Comparison of ENCODE assay signal across 1 cellular context in genomic region chr13:40789275-40790231, GRCh38.
TF ChIP-seq lines count a peak whose summit lies in the region.

Gene SLC25A15 (plus strand): TSS chr13:40789611. CDS start chr13:40793227, 3,616 bp downstream.

TF ChIP-seq in HepG2, 621 proteins besides CTCF, POLR2A, EP300 and RAD21 (continued from another document and continues in another):
- TF ChIP-seq AKNA (CRISPR knock-in tag; IDR thresholded peaks at IDR 0.05; ENCODE audit: borderline replicate concordance) = no peak
- no peak for TF ChIP-seq ZNF30 (CRISPR knock-in tag; IDR thresholded peaks at IDR 0.05)
- TF ChIP-seq DZIP1 (CRISPR knock-in tag; IDR thresholded peaks at IDR 0.05) = no peak
- TF ChIP-seq NFIB (CRISPR knock-in tag; IDR thresholded peaks at IDR 0.05; ENCODE audit: borderline replicate concordance) = no peak
- peak; percentile 80; the same call in 1 of the 2 replicates for TF ChIP-seq MYC (CRISPR knock-in tag; IDR thresholded peaks at IDR 0.05; ENCODE audit: borderline replicate concordance)
- TF ChIP-seq ZNF816 (CRISPR knock-in tag; IDR thresholded peaks at IDR 0.05; ENCODE audit: borderline replicate concordance) = no peak; the same call in 1 of the 2 replicates
- TF ChIP-seq MLX (CRISPR knock-in tag; IDR thresholded peaks at IDR 0.05) = no peak
- TF ChIP-seq E2F5 (CRISPR knock-in tag; conservative IDR thresholded peaks at IDR 0.05) = no peak
- TF ChIP-seq HNRNPH1 (optimal IDR thresholded peaks at IDR 0.05; ENCODE audit: low read depth, low read length) = no peak
- 0 out of 2 replicates have a peak, but pooled peaks have one; percentile 23 for TF ChIP-seq ZBTB34 (CRISPR knock-in tag; IDR thresholded peaks at IDR 0.05)
- TF ChIP-seq ZIK1 (CRISPR knock-in tag; IDR thresholded peaks at IDR 0.05; ENCODE audit: borderline replicate concordance, low read depth) = 0 out of 2 replicates have a peak, but pooled peaks have one; percentile 34
- peak; percentile 78 for TF ChIP-seq ZNF563 (CRISPR knock-in tag; IDR thresholded peaks at IDR 0.05)
- TF ChIP-seq GPN1 (CRISPR knock-in tag; IDR thresholded peaks at IDR 0.05; ENCODE audit: borderline replicate concordance) = no peak
- TF ChIP-seq HNRNPK (IDR thresholded peaks at IDR 0.05; ENCODE audit: low read depth, low read length, poor library complexity, severe bottlenecking) = no peak
- TF ChIP-seq AGO1 (IDR thresholded peaks at IDR 0.05; ENCODE audit: low read depth, low read length, poor library complexity, severe bottlenecking) = no peak
- TF ChIP-seq U2AF1 (optimal IDR thresholded peaks at IDR 0.05; ENCODE audit: low read depth, low read length) = no peak
- no peak for TF ChIP-seq ZBTB26 (CRISPR knock-in tag; IDR thresholded peaks at IDR 0.05; ENCODE audit: borderline replicate concordance)
- peak; percentile 37 for TF ChIP-seq ASH2L (IDR thresholded peaks at IDR 0.05; ENCODE audit: insufficient read length, low read depth, low read length)
- peak; percentile 85 for TF ChIP-seq ZNF761 (CRISPR knock-in tag; conservative IDR thresholded peaks at IDR 0.05)
- TF ChIP-seq ZC3H13 (CRISPR knock-in tag; IDR thresholded peaks at IDR 0.05) = no peak
- TF ChIP-seq ZMAT3 (CRISPR knock-in tag; conservative IDR thresholded peaks at IDR 0.05) = no peak
- no peak for TF ChIP-seq STAT5B (CRISPR knock-in tag; IDR thresholded peaks at IDR 0.05)
- TF ChIP-seq POGK (CRISPR knock-in tag; conservative IDR thresholded peaks at IDR 0.05) = 0 out of 2 replicates have a peak, but pooled peaks have one; percentile 40
- peak; percentile 90 for TF ChIP-seq GABPA (IDR thresholded peaks at IDR 0.05; ENCODE audit: low read depth, low read length)
- TF ChIP-seq GABPA (CRISPR knock-in tag; IDR thresholded peaks at IDR 0.05; ENCODE audit: low read depth) = peak; percentile 57
- no peak for TF ChIP-seq ZNF7 (CRISPR knock-in tag; IDR thresholded peaks at IDR 0.05)
- TF ChIP-seq ZNF484 (CRISPR knock-in tag; IDR thresholded peaks at IDR 0.05; ENCODE audit: borderline replicate concordance, low read depth) = no peak
- peak; percentile 32; the same call in 1 of the 2 replicates for TF ChIP-seq ZSCAN21 (CRISPR knock-in tag; IDR thresholded peaks at IDR 0.05; ENCODE audit: borderline replicate concordance)
- no peak for TF ChIP-seq POGZ (CRISPR knock-in tag; IDR thresholded peaks at IDR 0.05)
- no peak for TF ChIP-seq ZNF619 (CRISPR knock-in tag; IDR thresholded peaks at IDR 0.05)
- TF ChIP-seq PITX1 (CRISPR knock-in tag; IDR thresholded peaks at IDR 0.05) = no peak
- no peak for TF ChIP-seq ZNF367 (CRISPR knock-in tag; IDR thresholded peaks at IDR 0.05; ENCODE audit: borderline replicate concordance)
- TF ChIP-seq NKX3-1 (CRISPR knock-in tag; IDR thresholded peaks at IDR 0.05) = 0 out of 2 replicates have a peak, but pooled peaks have one; percentile 33
- no peak for TF ChIP-seq ARID5B (CRISPR knock-in tag; IDR thresholded peaks at IDR 0.05)
- no peak for TF ChIP-seq GRHL1 (CRISPR knock-in tag; conservative IDR thresholded peaks at IDR 0.05)
- TF ChIP-seq GATAD2A (CRISPR knock-in tag; IDR thresholded peaks at IDR 0.05) = no peak; the same call in 1 of the 2 replicates
- TF ChIP-seq HDAC1 (CRISPR knock-in tag; IDR thresholded peaks at IDR 0.05) = peak; percentile 27; the same call in 1 of the 2 replicates
